Comparison of ENCODE assay signal across 9 cellular contexts in genomic region chr2:233384811-233385488, GRCh38. TPM values are rescaled to one million over a fixed set of nuclear protein-coding genes. Genes with fewer than 3 reads are reported as not detected.
DNase-seq lines count a peak whose midpoint lies in the region; ATAC-seq, FAIRE-seq and TF ChIP-seq lines count a peak whose summit lies in the region.
"Had no signal": no experiment of that assay in that cellular context is flagged by ENCODE, and none has a peak within 500 bp of the region (broad histone marks: within the 10 kb centered on the region; RNA-seq: fewer than 3 reads in every experiment).

No MANE protein-coding gene starts in this region.

- H3K27me3 ChIP-seq in left ventricle myocardium inferior (ENCODE audit: low read depth) (no peaks in the 10 kb centered on the region), Loucy (ENCODE audit: insufficient read depth, low read length, poor library complexity, severe bottlenecking) (no peaks in the 10 kb centered on the region)

- peaks cover 56% of the 10 kb centered on the region for H3K4me1 ChIP-seq in left ventricle myocardium inferior
- H3K4me1 ChIP-seq in Loucy (ENCODE audit: insufficient read depth, low read length, poor library complexity, severe bottlenecking), result peaks cover 67% of the 10 kb centered on the region
- peaks cover 0 to 14% of the 10 kb centered on the region in 2 donors for H3K4me1 ChIP-seq in kidney (ENCODE audit: control insufficient read depth in 1 of 2, insufficient read depth in 1 of 2, low read depth in 1 of 2, low read length in 2 of 2)

- H3K9me2 ChIP-seq in Loucy (replicated peaks; ENCODE audit: low read depth, low read length), result no peaks in the 10 kb centered on the region

- peak; percentile 13 for ATAC-seq in left lobe of liver

- H3K79me2 ChIP-seq in Loucy (ENCODE audit: insufficient read depth, low read length), result peaks cover 82% of the 10 kb centered on the region

- DNase-seq in left ventricle myocardium inferior (no peak), cardiac septum (ENCODE audit: low spot score) (no peak), left lobe of liver (ENCODE audit: low spot score) (peak; percentile 46), kidney (no peak), NCI-H446 treated with DMSO at 0.1 percent for 48 hours (lab: John Stamatoyannopoulos, UW) (no peak), inferior parietal cortex (ENCODE audit: extremely low spot score) (no peak), coronary artery (ENCODE audit: low spot score) (no peak)
- DNase-seq: T1000 had no signal

- H3K27ac ChIP-seq in left ventricle myocardium inferior (replicated peaks) (peak overlapping the region; percentile 90), kidney (ENCODE audit: low read depth in 2 of 2, low read length in 2 of 2) (no peak overlapping the region), coronary artery (peak overlapping the region in 1 of 2 donors; percentile 5)

- H3K9me3 ChIP-seq in left ventricle myocardium inferior (replicated peaks), result no peaks in the 10 kb centered on the region
- H3K9me3 ChIP-seq in Loucy (ENCODE audit: insufficient read depth, low read depth, low read length), result no peaks in the 10 kb centered on the region
- no peaks in the 10 kb centered on the region for H3K9me3 ChIP-seq in kidney (ENCODE audit: control insufficient read depth in 1 of 2, low read length in 2 of 2)

- H4K20me1 ChIP-seq in Loucy (ENCODE audit: insufficient read depth, low read length, poor library complexity, severe bottlenecking), result no peaks in the 10 kb centered on the region

- no peak for FAIRE-seq in kidney (lab: Jason Lieb, UNC)

- TF ChIP-seq CTCF in left ventricle myocardium inferior (IDR thresholded peaks at IDR 0.05; ENCODE audit: borderline replicate concordance), result no peak
- TF ChIP-seq CTCF in Loucy (conservative IDR thresholded peaks at IDR 0.05; ENCODE audit: low read length), result no peak
- TF ChIP-seq CTCF in kidney (IDR thresholded peaks at IDR 0.05; ENCODE audit: borderline replicate concordance, extremely low read depth, insufficient read depth), result no peak
- no peak for TF ChIP-seq CTCF in coronary artery (IDR thresholded peaks at IDR 0.05)

- H3F3A ChIP-seq in Loucy (ENCODE audit: low read depth), result peaks cover 23% of the 10 kb centered on the region

- H3K4me2 ChIP-seq in Loucy (ENCODE audit: low read depth, low read length, poor library complexity, severe bottlenecking), result peak overlapping the region; percentile 88

- H2AFZ ChIP-seq in Loucy (ENCODE audit: low read length), result no peak overlapping the region

- no peak overlapping the region for H3K4me3 ChIP-seq in left ventricle myocardium inferior
- H3K4me3 ChIP-seq in Loucy (ENCODE audit: low read length, poor library complexity, severe bottlenecking), result peak overlapping the region; percentile 67
- no peak overlapping the region for H3K4me3 ChIP-seq in kidney (ENCODE audit: low read length in 2 of 2)
- no peak overlapping the region for H3K4me3 ChIP-seq in coronary artery

- H3K9ac ChIP-seq in Loucy (ENCODE audit: low read depth, low read length, poor library complexity, severe bottlenecking) (peak overlapping the region; percentile 81), kidney (ENCODE audit: low read length in 2 of 2) (no peak overlapping the region)

- intact Hi-C loops in left ventricle myocardium inferior (cut with micrococcal nuclease) (no loop called here), cardiac septum (cut with DNase I) (no loop called here), kidney (cut with DNase I) (no loop called here)

- H3K36me3 ChIP-seq in left ventricle myocardium inferior, result no peaks in the 10 kb centered on the region
- H3K36me3 ChIP-seq in Loucy (ENCODE audit: insufficient read depth, low read length), result peaks cover 4% of the 10 kb centered on the region; the same call in 1 of the 2 replicates
- H3K36me3 ChIP-seq in kidney (ENCODE audit: control insufficient read depth in 1 of 2, insufficient read depth in 2 of 2, low read length in 2 of 2), result no peaks in the 10 kb centered on the region

RNA-seq across cellular contexts. Expression of gene DGKD, which starts 30.7 kb away (rescaled TPM):
- 41.7 TPM for total RNA-seq in left ventricle myocardium inferior
- 100 TPM for total RNA-seq in cardiac septum
- total RNA-seq in left lobe of liver, result 17.9 TPM
- total RNA-seq in kidney, result 32.3 TPM
- 2.6 TPM for polyA plus RNA-seq in kidney (ENCODE audit: insufficient read depth, low read depth, low replicate concordance)
